ENCODE assay signal across 20 cellular contexts in the genomic region with DNA sequence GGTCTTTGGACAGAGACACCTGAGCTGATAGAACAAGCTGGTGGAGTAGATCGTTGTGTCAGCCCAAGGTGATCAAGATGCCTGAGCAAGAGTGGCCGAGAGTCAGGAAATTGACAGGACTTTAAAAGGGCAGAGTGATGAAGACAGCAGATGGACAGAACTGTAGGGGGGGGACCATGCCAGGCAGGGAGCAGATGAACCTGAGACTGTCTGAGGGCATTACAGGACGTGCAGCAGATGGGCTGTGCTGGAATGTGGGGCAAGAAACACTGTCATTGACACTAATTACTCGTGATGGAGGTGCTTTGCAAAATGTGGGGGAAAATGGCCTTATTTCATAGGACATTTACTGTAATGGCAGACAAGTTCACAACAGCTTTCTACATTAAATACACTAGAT.
DNase-seq lines count a peak whose midpoint lies in the region; ATAC-seq and TF ChIP-seq lines count a peak whose summit lies in the region.
"Had no signal": no experiment of that assay in that cellular context is flagged by ENCODE, and none has a peak within 500 bp of the region (broad histone marks: within the 10 kb centered on the region; RNA-seq: fewer than 3 reads in every experiment).

No MANE protein-coding gene starts in this region.

- peaks cover 0 to 4% of the 10 kb centered on the region in 2 experiments; a peak in 1 of 5 replicates for H3K9me3 Mint-ChIP-seq in H9
- H3K9me3 Mint-ChIP-seq: CD8-positive, alpha-beta T cell had no signal

- no peak overlapping the region for H3K23ac ChIP-seq in H9 (ENCODE audit: insufficient read length, low read depth, low read length)

- H2BK20ac ChIP-seq in H9 (ENCODE audit: low read depth, low read length, poor library complexity, severe bottlenecking) = no peak overlapping the region

- TF ChIP-seq CTCF in vagina (IDR thresholded peaks at IDR 0.05) = no peak
- TF ChIP-seq CTCF in H9 (conservative IDR thresholded peaks at IDR 0.05) = no peak
- no peak for TF ChIP-seq CTCF in heart right ventricle (IDR thresholded peaks at IDR 0.05)

- H3K27me3 ChIP-seq in vagina = no peaks in the 10 kb centered on the region
- H3K27me3 ChIP-seq in H9 (ENCODE audit: insufficient read depth, low read length) = no peaks in the 10 kb centered on the region
- peaks cover 0 to 4% (median 0%) of the 10 kb centered on the region in 7 donors for H3K27me3 ChIP-seq in heart right ventricle
- H3K27me3 ChIP-seq: BLaER1 had no signal

- no peaks in the 10 kb centered on the region for H3K79me1 ChIP-seq in H9 (ENCODE audit: insufficient read depth, low read depth, low read length, poor library complexity, severe bottlenecking)

- H3K56ac ChIP-seq in H9 (ENCODE audit: insufficient read length, low read depth, low read length) = no peak overlapping the region

- no peaks in the 10 kb centered on the region for H3K4me1 ChIP-seq in vagina
- no peaks in the 10 kb centered on the region for H3K4me1 ChIP-seq in H9 (ENCODE audit: insufficient read depth, low read length)
- H3K4me1 ChIP-seq in heart right ventricle = no peaks in the 10 kb centered on the region
- H3K4me1 ChIP-seq: BLaER1, Caco-2 had no signal

- H3K27ac ChIP-seq in vagina (no peak overlapping the region), H9 (ENCODE audit: insufficient read length, low read depth, low read length) (no peak overlapping the region), heart right ventricle (no peak overlapping the region)
- H3K27ac ChIP-seq: 22Rv1, BLaER1, C4-2B, GM23248 had no signal

- H3K18ac ChIP-seq in H9 (ENCODE audit: insufficient read length, low read depth, low read length) = no peak overlapping the region

- H3K4me2 ChIP-seq in H9 (ENCODE audit: insufficient read depth, insufficient read length, low read length) = no peak overlapping the region
- H3K4me2 ChIP-seq: BLaER1 had no signal

- H2BK5ac ChIP-seq in H9 (ENCODE audit: insufficient read length, low read length) = no peak overlapping the region

- H3K27ac Mint-ChIP-seq in H9 = no peak overlapping the region
- H3K27ac Mint-ChIP-seq: B cell; CD4-positive, CD25-positive, alpha-beta regulatory T cell; CD8-positive, alpha-beta T cell had no signal

- H2BK12ac ChIP-seq in H9 (ENCODE audit: insufficient read length, low read depth, low read length) = no peak overlapping the region

- H3K14ac ChIP-seq in H9 (ENCODE audit: insufficient read depth, low read length) = no peak overlapping the region

- peak; percentile 15 for DNase-seq in DMS 273 (lab: John Stamatoyannopoulos, UW; ENCODE audit: unreplicated experiment)
- no peak for DNase-seq in DMS 273 treated with DMSO at 0.1 percent for 48 hours (lab: John Stamatoyannopoulos, UW)
- DNase-seq in NCI-H82 treated with DMSO at 0.1 percent for 48 hours (lab: John Stamatoyannopoulos, UW; ENCODE audit: unreplicated experiment) = peak; percentile 31
- DNase-seq in cerebellum (ENCODE audit: low spot score) = peak; percentile 69
- no peak for DNase-seq in vagina (ENCODE audit: extremely low spot score in 2 of 2)
- DNase-seq in H9 = no peak
- DNase-seq in heart right ventricle = no peak
- DNase-seq: Caco-2; CD4-positive, CD25-positive, alpha-beta regulatory T cell; CD8-positive, alpha-beta T cell; DMS53; DMS79 treated with DMSO at 0.1 percent for 48 hours; GM23248; H7 had no signal

- no CpG with 5 or more reads among the region's 4 CpGs for WGBS in H9 (ENCODE audit: extremely low coverage, insufficient read length, low lambda C conversion rate)
- 62 to 66% methylated on average over 4 of the region's 4 CpGs for WGBS in heart right ventricle, 2 donors

- no peak overlapping the region for H4K5ac ChIP-seq in H9 (ENCODE audit: insufficient read length, low read depth, low read length)

- no peaks in the 10 kb centered on the region for H3K79me2 ChIP-seq in H9 (ENCODE audit: insufficient read depth, low read length)

- no peaks in the 10 kb centered on the region for H3K23me2 ChIP-seq in H9 (ENCODE audit: insufficient read length, low read depth, low read length, poor library complexity, severe bottlenecking)

- H2BK120ac ChIP-seq in H9 (ENCODE audit: low read depth, low read length, poor library complexity, severe bottlenecking) = no peak overlapping the region

- H3K36me3 ChIP-seq in vagina (no peaks in the 10 kb centered on the region), heart right ventricle (no peaks in the 10 kb centered on the region)
- H3K36me3 ChIP-seq: BLaER1 had no signal

- no peak overlapping the region for H2AK5ac ChIP-seq in H9 (ENCODE audit: insufficient read length, low read length)

- no peak overlapping the region for H4K91ac ChIP-seq in H9 (ENCODE audit: insufficient read length, low read depth, low read length)

- no peak for ATAC-seq in heart right ventricle
- no peak for ATAC-seq in HG03135 (IDR thresholded peaks at IDR 0.05; ENCODE audit: unreplicated experiment)
- ATAC-seq: CD8-positive, alpha-beta T cell; HCT116 had no signal

- H2BK15ac ChIP-seq in H9 (ENCODE audit: low read depth, low read length) = no peak overlapping the region

- no peak for TF ChIP-seq POLR2A in vagina (IDR thresholded peaks at IDR 0.05)

- no peak overlapping the region for H3K4ac ChIP-seq in H9 (ENCODE audit: low read depth, low read length)

- no peak overlapping the region for H3K9ac ChIP-seq in H9 (ENCODE audit: extremely low read depth, insufficient read length, low read length)
- H3K9ac ChIP-seq: BLaER1, GM23248 had no signal

- H4K8ac ChIP-seq in H9 (replicated peaks; ENCODE audit: insufficient read length, low read depth, low read length) = no peak overlapping the region

- no peak overlapping the region for H3K4me3 Mint-ChIP-seq in H9
- H3K4me3 Mint-ChIP-seq: B cell; CD4-positive, CD25-positive, alpha-beta regulatory T cell; CD8-positive, alpha-beta T cell had no signal

- H3K27me3 Mint-ChIP-seq in H9 (ENCODE audit: low read depth) = no peaks in the 10 kb centered on the region; the same call in none of the 2 replicates
- H3K27me3 Mint-ChIP-seq: B cell; CD4-positive, CD25-positive, alpha-beta regulatory T cell had no signal

- H2AFZ ChIP-seq in H9 (ENCODE audit: low read length) = no peak overlapping the region
- H2AFZ ChIP-seq: GM23248 had no signal

- no peaks in the 10 kb centered on the region for H3K36me3 Mint-ChIP-seq in H9 (ENCODE audit: insufficient read depth in 1 of 3, low read depth in 3 of 3)
- H3K36me3 Mint-ChIP-seq: CD4-positive, CD25-positive, alpha-beta regulatory T cell; CD8-positive, alpha-beta T cell had no signal

- H3K4me1 Mint-ChIP-seq in H9 = no peaks in the 10 kb centered on the region
- H3K4me1 Mint-ChIP-seq: B cell; CD4-positive, CD25-positive, alpha-beta regulatory T cell had no signal

- intact Hi-C loops in vagina (cut with DNase I) (no loop called here), heart right ventricle (cut with DNase I) (no loop called here)

- no peak overlapping the region for H3T11ph ChIP-seq in H9 (ENCODE audit: low read length)

- H3K4me3 ChIP-seq in vagina (no peak overlapping the region), heart right ventricle (no peak overlapping the region)
- H3K4me3 ChIP-seq: BLaER1, GM23248 had no signal

- no peaks in the 10 kb centered on the region for H4K20me1 ChIP-seq in H9 (ENCODE audit: control insufficient read depth, insufficient read depth, insufficient read length)
- H4K20me1 ChIP-seq: BLaER1 had no signal

- H3K9me3 ChIP-seq in vagina (no peaks in the 10 kb centered on the region), H9 (ENCODE audit: control insufficient read depth, low read depth, low read length) (no peaks in the 10 kb centered on the region), heart right ventricle (no peaks in the 10 kb centered on the region)
- H3K9me3 ChIP-seq: BLaER1, Caco-2 had no signal

Comparison
In these comparisons a context has a peak if more than half of its experiments do, and no peak if none do; other contexts are left out.
1. DNase-seq: peak in DMS 273 (single experiment), NCI-H82 treated with DMSO at 0.1 percent for 48 hours (single experiment) and cerebellum (single experiment); none in DMS 273 treated with DMSO at 0.1 percent for 48 hours (single experiment), vagina (0 of 2), H9 (single experiment) and heart right ventricle (0 of 2).